Comparison of ENCODE assay signal across 16 cellular contexts in the genomic region with DNA sequence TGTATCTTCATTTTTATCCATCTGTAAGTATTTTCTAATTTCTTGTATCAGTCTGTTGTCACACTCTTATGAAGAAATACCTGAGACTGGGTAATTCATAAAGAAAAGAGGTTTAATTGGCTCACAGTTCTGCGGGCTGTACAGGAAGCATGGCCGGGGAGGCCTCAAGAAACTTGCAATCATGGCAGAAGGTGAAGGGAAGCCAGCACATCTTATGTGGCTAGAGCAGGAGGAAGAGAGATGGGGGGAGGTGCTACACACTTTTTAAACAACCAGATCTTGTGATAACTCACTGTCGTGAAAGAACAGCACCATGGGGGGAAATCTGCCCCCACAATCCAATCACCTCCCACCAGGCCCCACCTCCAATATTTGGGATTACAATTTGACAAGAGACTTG. TPM values are rescaled to one million over a fixed set of nuclear protein-coding genes. Genes with fewer than 3 reads are reported as not detected.
DNase-seq lines count a peak whose midpoint lies in the region; ATAC-seq and TF ChIP-seq lines count a peak whose summit lies in the region.
"Had no signal": no experiment of that assay in that cellular context is flagged by ENCODE, and none has a peak within 500 bp of the region (broad histone marks: within the 10 kb centered on the region; RNA-seq: fewer than 3 reads in every experiment).

No MANE protein-coding gene starts in this region.

- peak overlapping the region; percentile 68 for H3K27ac Mint-ChIP-seq in CD8-positive, alpha-beta T cell
- H3K27ac Mint-ChIP-seq in T-helper 17 cell (peak overlapping the region; percentile 6), neural progenitor cell (no peak overlapping the region)
- H3K27ac Mint-ChIP-seq: CD4-positive, alpha-beta T cell; H9 had no signal

- H3K36me3 Mint-ChIP-seq in CD8-positive, alpha-beta T cell = no peaks in the 10 kb centered on the region
- H3K36me3 Mint-ChIP-seq in T-helper 17 cell (ENCODE audit: low read depth) (peaks cover 2% of the 10 kb centered on the region), neural progenitor cell (no peaks in the 10 kb centered on the region)

- no peaks in the 10 kb centered on the region for H3F3A ChIP-seq in MM.1S (ENCODE audit: insufficient read depth, low read length)
- no peaks in the 10 kb centered on the region for H3F3A ChIP-seq in PC-3 (ENCODE audit: low read length, unreplicated experiment)
- no peaks in the 10 kb centered on the region for H3F3A ChIP-seq in neural progenitor cell (ENCODE audit: low read depth)

- CTCF ChIA-PET in CD8-positive, alpha-beta T cell (lab: Charles Lee) = interaction anchor here (2.7 to 3.5 kb wide), 4 partner anchors 11 to 227 kb away, joined by 8 to 45 read pairs (median 18); a partner anchor contains a TSS
- CTCF ChIA-PET in PC-3 (lab: Charles Lee) = no interaction called here

- intact Hi-C loops in CD8-positive, alpha-beta T cell (cut with DNase I, micrococcal nuclease) = loop anchor here in 1 of 2 experiments (1.0 to 5.0 kb wide), 2 partner anchors 146 to 223 kb away; no protein-coding TSS in a partner anchor
- intact Hi-C loops in PC-3 (cut with micrococcal nuclease) = loop anchor here (10.0 kb wide), 2 partner anchors 91 to 221 kb away; a partner anchor contains a TSS

- H3K79me2 ChIP-seq in MM.1S (ENCODE audit: low read length) (no peaks in the 10 kb centered on the region), PC-3 (ENCODE audit: low read length) (no peaks in the 10 kb centered on the region), neural progenitor cell (ENCODE audit: low read depth) (no peaks in the 10 kb centered on the region)

- H3K9me3 Mint-ChIP-seq in CD8-positive, alpha-beta T cell = no peaks in the 10 kb centered on the region
- H3K9me3 Mint-ChIP-seq in neural progenitor cell = no peaks in the 10 kb centered on the region
- H3K9me3 Mint-ChIP-seq: CD4-positive, alpha-beta T cell; H9 had no signal

- no peak overlapping the region for H3K4me3 Mint-ChIP-seq in CD8-positive, alpha-beta T cell
- H3K4me3 Mint-ChIP-seq in T-helper 17 cell = no peak overlapping the region
- no peak overlapping the region for H3K4me3 Mint-ChIP-seq in neural progenitor cell
- H3K4me3 Mint-ChIP-seq: CD4-positive, alpha-beta T cell; H9 had no signal

- H3K4me1 ChIP-seq in CD8-positive, alpha-beta T cell (ENCODE audit: insufficient read depth, low read length) = no peaks in the 10 kb centered on the region
- H3K4me1 ChIP-seq in MM.1S (ENCODE audit: low read length) (no peaks in the 10 kb centered on the region), PC-3 (ENCODE audit: insufficient read depth, low read length) (no peaks in the 10 kb centered on the region), neural progenitor cell (no peaks in the 10 kb centered on the region)

- H3K9ac ChIP-seq in MM.1S (ENCODE audit: low read length) (no peak overlapping the region), PC-3 (ENCODE audit: low read length) (no peak overlapping the region), neural progenitor cell (no peak overlapping the region)

- H2AFZ ChIP-seq in MM.1S (ENCODE audit: low read length) (0 out of 2 replicates have a peak overlapping the region, but pooled peaks have one; percentile 5), PC-3 (ENCODE audit: low read length) (no peak overlapping the region), neural progenitor cell (replicated peaks) (no peak overlapping the region)

- H3K4me2 ChIP-seq in MM.1S (ENCODE audit: low read depth, low read length) (no peak overlapping the region), PC-3 (ENCODE audit: low read length) (no peak overlapping the region), neural progenitor cell (no peak overlapping the region)

- H3K27me3 Mint-ChIP-seq in CD8-positive, alpha-beta T cell (ENCODE audit: low read depth) = no peaks in the 10 kb centered on the region
- H3K27me3 Mint-ChIP-seq in T-helper 17 cell = peaks cover 13% of the 10 kb centered on the region
- H3K27me3 Mint-ChIP-seq in neural progenitor cell (ENCODE audit: insufficient read depth, low read depth) = peaks cover 2% of the 10 kb centered on the region

- no peak overlapping the region for H3K4me3 ChIP-seq in CD8-positive, alpha-beta T cell (ENCODE audit: low read depth, low read length)
- no peak overlapping the region for H3K4me3 ChIP-seq in MM.1S (ENCODE audit: low read length)
- H3K4me3 ChIP-seq in PC-3 (ENCODE audit: low read length) = no peak overlapping the region
- H3K4me3 ChIP-seq in neural progenitor cell = no peak overlapping the region

- H3K36me3 ChIP-seq in CD8-positive, alpha-beta T cell (ENCODE audit: insufficient read depth, low read length) = no peaks in the 10 kb centered on the region
- H3K36me3 ChIP-seq in MM.1S (replicated peaks; ENCODE audit: insufficient read depth, low read length) = no peaks in the 10 kb centered on the region
- no peaks in the 10 kb centered on the region for H3K36me3 ChIP-seq in PC-3 (ENCODE audit: low read depth, low read length)
- H3K36me3 ChIP-seq in neural progenitor cell = no peaks in the 10 kb centered on the region

- no TSS peak for BruUV-seq in PC-3 (replicated peaks; lab: Mats Ljungman, UMichigan)

- POLR2A ChIA-PET in CD8-positive, alpha-beta T cell (lab: Charles Lee) = no interaction called here
- POLR2A ChIA-PET in PC-3 (lab: Charles Lee; ENCODE audit: unreplicated experiment) = no interaction called here

- ATAC-seq in CD8-positive, alpha-beta T cell = no peak
- ATAC-seq in T-helper 17 cell (no peak), PC-3 (no peak)

- DNase-seq in NK-92 treated with Interleukin-12 subunit alpha and Interleukin-12 subunit beta, amount 100 ng/mL, for 24 hours (lab: John Stamatoyannopoulos, UW) = peak; percentile 4
- DNase-seq in NK-92 (lab: John Stamatoyannopoulos, UW; ENCODE audit: unreplicated experiment) (no peak), MM.1S (no peak), T-helper 17 cell (no peak), PC-3 (no peak), NCI-H2029 (lab: John Stamatoyannopoulos, UW) (no peak), neural progenitor cell (ENCODE audit: low spot score) (no peak)
- DNase-seq in CD8-positive, alpha-beta T cell = no peak
- DNase-seq: ACHN; C1 segment of cervical spinal cord; CD4-positive, alpha-beta T cell; DMS79; EL; GOT3; H9 had no signal

- no peaks in the 10 kb centered on the region for H3K27me3 ChIP-seq in CD8-positive, alpha-beta T cell (ENCODE audit: insufficient read depth, low read length)
- 0 out of 2 replicates have a peak, but pooled peaks cover 2% of the 10 kb centered on the region for H3K27me3 ChIP-seq in MM.1S (replicated peaks; ENCODE audit: insufficient read depth, low read length)
- no peaks in the 10 kb centered on the region for H3K27me3 ChIP-seq in PC-3 (ENCODE audit: low read length)
- no peaks in the 10 kb centered on the region for H3K27me3 ChIP-seq in neural progenitor cell

- H3K4me1 Mint-ChIP-seq in CD8-positive, alpha-beta T cell (ENCODE audit: low read depth) = peaks cover 6% of the 10 kb centered on the region
- no peaks in the 10 kb centered on the region for H3K4me1 Mint-ChIP-seq in T-helper 17 cell
- H3K4me1 Mint-ChIP-seq in neural progenitor cell = peaks cover 4% of the 10 kb centered on the region
- H3K4me1 Mint-ChIP-seq: H9 had no signal

- TF ChIP-seq CTCF in CD8-positive, alpha-beta T cell (IDR thresholded peaks at IDR 0.05) = no peak
- TF ChIP-seq CTCF in MM.1S (IDR thresholded peaks at IDR 0.05; ENCODE audit: low read length) (no peak), PC-3 (conservative IDR thresholded peaks at IDR 0.05; ENCODE audit: low read depth, low read length) (no peak), neural progenitor cell (IDR thresholded peaks at IDR 0.05) (no peak)

- no peaks in the 10 kb centered on the region for H3K9me3 ChIP-seq in CD8-positive, alpha-beta T cell (ENCODE audit: low read length)
- H3K9me3 ChIP-seq in MM.1S (replicated peaks; ENCODE audit: insufficient read depth, low read length) (no peaks in the 10 kb centered on the region), T-helper 17 cell (ENCODE audit: control insufficient read depth, low read length, poor library complexity, severe bottlenecking) (no peaks in the 10 kb centered on the region), PC-3 (ENCODE audit: low read length) (no peaks in the 10 kb centered on the region), neural progenitor cell (ENCODE audit: low read depth) (no peaks in the 10 kb centered on the region)

- H4K20me1 ChIP-seq in MM.1S (ENCODE audit: insufficient read depth, low read length) (no peaks in the 10 kb centered on the region), PC-3 (ENCODE audit: low read length) (no peaks in the 10 kb centered on the region), neural progenitor cell (ENCODE audit: low read depth) (no peaks in the 10 kb centered on the region)

- H3K27ac ChIP-seq in CD8-positive, alpha-beta T cell (ENCODE audit: low read depth, low read length) = no peak overlapping the region
- no peak overlapping the region for H3K27ac ChIP-seq in MM.1S (ENCODE audit: low read length)
- no peak overlapping the region for H3K27ac ChIP-seq in PC-3 (ENCODE audit: low read length)
- no peak overlapping the region for H3K27ac ChIP-seq in neural progenitor cell
- H3K27ac ChIP-seq: 22Rv1 had no signal

- H3K9me2 ChIP-seq in MM.1S (replicated peaks; ENCODE audit: insufficient read depth, low read length) = no peaks in the 10 kb centered on the region
- no peaks in the 10 kb centered on the region for H3K9me2 ChIP-seq in PC-3 (replicated peaks; ENCODE audit: low read length)

RNA-seq across cellular contexts. Expression of a gene that starts 10.9 kb away (rescaled TPM):
- total RNA-seq in CD8-positive, alpha-beta T cell = 1 to 10 TPM; 8.2 to 8.3 TPM
- total RNA-seq in T-helper 17 cell (10 to 100 TPM; 10.3 to 13.2 TPM), PC-3 (2014; rRNA removed) (9.9 and 12.7 TPM in 2 replicates), neural progenitor cell (ENCODE audit: low replicate concordance) (48.2 and 48.5 TPM in 2 replicates)
